ENCODE assay signal across 16 cellular contexts in the genomic region with DNA sequence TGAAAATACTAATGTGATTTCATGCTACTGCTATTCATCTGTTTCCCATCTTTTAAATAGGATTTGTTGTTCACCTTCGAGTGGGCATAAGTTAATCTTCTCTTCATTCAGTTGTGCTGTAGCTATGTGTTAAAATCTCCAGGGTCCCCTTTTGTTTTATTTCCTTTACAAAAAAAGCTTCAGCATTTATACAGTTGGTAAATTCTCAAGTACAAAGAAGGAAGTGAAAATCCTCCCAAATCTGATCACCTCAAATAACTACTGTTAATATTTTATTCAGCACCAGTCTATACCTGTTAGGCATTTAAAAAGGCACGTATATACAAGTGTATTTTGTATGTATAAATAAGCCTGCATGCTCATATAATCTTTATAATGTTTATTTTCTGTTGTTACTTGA.
DNase-seq lines count a peak whose midpoint lies in the region; ATAC-seq, FAIRE-seq and TF ChIP-seq lines count a peak whose summit lies in the region.
"Had no signal": no experiment of that assay in that cellular context is flagged by ENCODE, and none has a peak within 500 bp of the region (broad histone marks: within the 10 kb centered on the region; RNA-seq: fewer than 3 reads in every experiment).

No MANE protein-coding gene starts in this region.

- 90% methylated on average over 2 of the region's 2 CpGs for WGBS in GM12878 (ENCODE audit: insufficient coverage, insufficient replicate concordance, low lambda C conversion rate, missing lambda C conversion rate)

- POLR2A ChIA-PET in GM12878 (lab: Charles Lee) = no interaction called here

- H3K36me3 Mint-ChIP-seq in nephron (ENCODE audit: low read depth) (peaks cover 11% of the 10 kb centered on the region), nephron progenitor cell (ENCODE audit: low read depth) (peaks cover 8% of the 10 kb centered on the region)

- intact Hi-C loops in GM12878 (cut with micrococcal nuclease; ENCODE audit: unreplicated experiment) = no loop called here

- H3K9me3 Mint-ChIP-seq in nephron (no peaks in the 10 kb centered on the region), nephron progenitor cell (no peaks in the 10 kb centered on the region)
- H3K9me3 Mint-ChIP-seq: CD8-positive, alpha-beta memory T cell had no signal

- CTCF ChIA-PET in GM12878 (lab: Yijun Ruan, JAX) = interaction anchor here (1.5 kb wide), 1 partner anchor 19 kb away, joined by 3 read pairs; no protein-coding TSS in a partner anchor

- TF ChIP-seq RAD21 in GM12878 (IDR thresholded peaks at IDR 0.05; ENCODE audit: insufficient read depth, low read depth, low read length) = no peak

- FAIRE-seq in GM12878 (lab: Jason Lieb, UNC) (no peak), GM19239 (lab: Jason Lieb, UNC) (no peak)
- FAIRE-seq: A204.1, GM18507, H1 had no signal

- SMC1A ChIA-PET in GM12878 (lab: Charles Lee; ENCODE audit: uncharacterized antibody, unreplicated experiment) = interaction anchor here (1.0 to 1.3 kb wide), 2 partner anchors 8 to 15 kb away, joined by 4 read pairs; no protein-coding TSS in a partner anchor

- H3K27me3 Mint-ChIP-seq in nephron (ENCODE audit: low read depth) (no peaks in the 10 kb centered on the region), nephron progenitor cell (ENCODE audit: low read depth, poor library complexity) (no peaks in the 10 kb centered on the region)
- H3K27me3 Mint-ChIP-seq: CD8-positive, alpha-beta memory T cell had no signal

- H3K27ac Mint-ChIP-seq in nephron (peak overlapping the region in 2 of 3 experiments; percentile 23 to 83), nephron progenitor cell (no peak overlapping the region)

- H2AFZ ChIP-seq in Karpas-422 (ENCODE audit: low read length) = no peak overlapping the region
- H2AFZ ChIP-seq in GM12878 (ENCODE audit: control insufficient read depth, low read depth, low read length) = no peak overlapping the region

- peak; percentile 73 for DNase-seq in Karpas-422
- no peak for DNase-seq in GM12878 (ENCODE audit: low read depth, low spot score)
- no peak for DNase-seq in mesenteric fat pad (ENCODE audit: low spot score)
- no peak for DNase-seq in nephron progenitor cell
- no peak for DNase-seq in GM19239 (ENCODE audit: insufficient read length, low spot score)
- no peak for DNase-seq in effector memory CD4-positive, alpha-beta T cell
- DNase-seq: Caco-2; CD8-positive, alpha-beta memory T cell; DND-41; GF-D8 had no signal

- peaks cover 40% of the 10 kb centered on the region for H3K4me1 ChIP-seq in BLaER1
- peaks cover 95% of the 10 kb centered on the region for H3K4me1 ChIP-seq in Karpas-422 (ENCODE audit: low read length)
- H3K4me1 ChIP-seq in GM12878 (ENCODE audit: control insufficient read depth, insufficient read depth, low read length) = peaks cover 38% of the 10 kb centered on the region
- H3K4me1 ChIP-seq in effector memory CD4-positive, alpha-beta T cell (ENCODE audit: control insufficient read depth, insufficient read depth, low read length, poor library complexity, severe bottlenecking) = no peaks in the 10 kb centered on the region

- TF ChIP-seq CTCF in GM12878 (IDR thresholded peaks at IDR 0.05 in 2 of 3, conservative IDR thresholded peaks at IDR 0.05 in 1 of 3; ENCODE audit: control insufficient read depth in 2 of 3, extremely low read depth in 1 of 3, insufficient read depth in 1 of 3, low read depth in 3 of 3, low read length in 3 of 3) (no peak), nephron (IDR thresholded peaks at IDR 0.05; ENCODE audit: unreplicated experiment in 3 of 3) (no peak), nephron progenitor cell (IDR thresholded peaks at IDR 0.05) (no peak)

- peaks cover 49% of the 10 kb centered on the region for H4K20me1 ChIP-seq in BLaER1
- no peaks in the 10 kb centered on the region for H4K20me1 ChIP-seq in Karpas-422 (ENCODE audit: insufficient read depth, low read depth, low read length)
- peaks cover 17% of the 10 kb centered on the region for H4K20me1 ChIP-seq in GM12878 (ENCODE audit: control insufficient read depth, insufficient read depth)

- no peak overlapping the region for H3K27ac ChIP-seq in BLaER1
- peak overlapping the region; percentile 92 for H3K27ac ChIP-seq in Karpas-422 (ENCODE audit: low read length)
- no peak overlapping the region for H3K27ac ChIP-seq in GM12878 (ENCODE audit: control insufficient read depth, insufficient read depth)
- no peak overlapping the region for H3K27ac ChIP-seq in effector memory CD4-positive, alpha-beta T cell (ENCODE audit: insufficient read depth, low read length, poor library complexity, severe bottlenecking)

- no peak for ATAC-seq in GM12878

- no TSS peak for BruUV-seq in GM12878 (replicated peaks; lab: Mats Ljungman, UMichigan)

- no peak for TF ChIP-seq POLR2A in GM12878 (IDR thresholded peaks at IDR 0.05; ENCODE audit: low read depth, low read length)

- H3K9ac ChIP-seq in BLaER1 (no peak overlapping the region), Karpas-422 (ENCODE audit: low read length) (peak overlapping the region; percentile 59), GM12878 (ENCODE audit: control insufficient read depth, insufficient read depth, low read length) (no peak overlapping the region)

- no peaks in the 10 kb centered on the region for H3K9me2 ChIP-seq in Karpas-422 (replicated peaks; ENCODE audit: insufficient read depth, low read length)

- H3K4me1 Mint-ChIP-seq in nephron (peaks cover 67% of the 10 kb centered on the region), nephron progenitor cell (peaks cover 37% of the 10 kb centered on the region)

- RAD21 ChIA-PET in GM12878 (lab: Charles Lee; ENCODE audit: unreplicated experiment) = no interaction called here

- H3K36me3 ChIP-seq in BLaER1 (peaks cover 28% of the 10 kb centered on the region), Karpas-422 (ENCODE audit: insufficient read depth, low read length) (0 out of 2 replicates have a peak, but pooled peaks cover 5% of the 10 kb centered on the region), GM12878 (ENCODE audit: control insufficient read depth in 2 of 2, insufficient read depth in 2 of 2, low read length in 1 of 2) (no peaks in the 10 kb centered on the region; a peak in 2 of 4 replicates)
- H3K36me3 ChIP-seq in effector memory CD4-positive, alpha-beta T cell (ENCODE audit: control insufficient read depth, insufficient read depth, low read length) = no peaks in the 10 kb centered on the region
- H3K36me3 ChIP-seq: HAP-1 had no signal

- no peaks in the 10 kb centered on the region for H3K9me3 ChIP-seq in BLaER1
- H3K9me3 ChIP-seq in Karpas-422 (ENCODE audit: low read length) = no peaks in the 10 kb centered on the region
- H3K9me3 ChIP-seq in GM12878 (replicated peaks; ENCODE audit: control insufficient read depth, insufficient read depth, low read length) = no peaks in the 10 kb centered on the region
- H3K9me3 ChIP-seq in effector memory CD4-positive, alpha-beta T cell (ENCODE audit: control insufficient read depth, low read length) = no peaks in the 10 kb centered on the region
- H3K9me3 ChIP-seq: Caco-2, HAP-1 had no signal

- H3K79me2 ChIP-seq in Karpas-422 (ENCODE audit: low read length) (peaks cover 97% of the 10 kb centered on the region), GM12878 (ENCODE audit: control insufficient read depth, insufficient read depth, low read length) (peaks cover 16% of the 10 kb centered on the region)

- H3K4me2 ChIP-seq in BLaER1 = peak overlapping the region; percentile 18
- H3K4me2 ChIP-seq in Karpas-422 (ENCODE audit: low read depth, low read length, poor library complexity, severe bottlenecking) = peak overlapping the region; percentile 73
- no peak overlapping the region for H3K4me2 ChIP-seq in GM12878 (ENCODE audit: control insufficient read depth, insufficient read depth)

- in situ Hi-C loops in GM12878 (cut with MboI) = no loop called here

- no peak overlapping the region for H3K4me3 ChIP-seq in BLaER1
- H3K4me3 ChIP-seq in Karpas-422 (ENCODE audit: low read length) = peak overlapping the region; percentile 38
- H3K4me3 ChIP-seq in GM12878 = no peak overlapping the region
- H3K4me3 ChIP-seq in effector memory CD4-positive, alpha-beta T cell (ENCODE audit: insufficient read depth, low read depth, low read length, poor library complexity, severe bottlenecking) = no peak overlapping the region
- H3K4me3 ChIP-seq: HAP-1 had no signal

- H3K4me3 Mint-ChIP-seq in nephron (no peak overlapping the region), nephron progenitor cell (no peak overlapping the region)
- H3K4me3 Mint-ChIP-seq: CD8-positive, alpha-beta memory T cell had no signal

- TF ChIP-seq EP300 in GM12878 (IDR thresholded peaks at IDR 0.05; ENCODE audit: borderline replicate concordance in 1 of 2, control insufficient read depth in 1 of 2, low read depth in 2 of 2, low read length in 2 of 2) = no peak

- no peaks in the 10 kb centered on the region for H3K27me3 ChIP-seq in BLaER1
- no peaks in the 10 kb centered on the region for H3K27me3 ChIP-seq in Karpas-422 (ENCODE audit: low read length)
- H3K27me3 ChIP-seq in GM12878 (replicated peaks in 1 of 2; ENCODE audit: control insufficient read depth in 2 of 2, insufficient read depth in 2 of 2, low read length in 1 of 2) = no peaks in the 10 kb centered on the region
- H3K27me3 ChIP-seq in effector memory CD4-positive, alpha-beta T cell (replicated peaks; ENCODE audit: control insufficient read depth, insufficient read depth, low read length, poor library complexity, severe bottlenecking) = no peaks in the 10 kb centered on the region

TF ChIP-seq in GM12878, 131 proteins besides CTCF, POLR2A, EP300 and RAD21:
- TF ChIP-seq DPF2 (IDR thresholded peaks at IDR 0.05) (no peak), SPI1 (IDR thresholded peaks at IDR 0.05; ENCODE audit: borderline replicate concordance, insufficient read depth, low read depth, low read length) (0 out of 2 replicates have a peak, but pooled peaks have one; percentile 46), MEF2B (IDR thresholded peaks at IDR 0.05; ENCODE audit: partially characterized antibody, poor library complexity, severe bottlenecking) (no peak)
